10 cellular contexts compared by ENCODE assay signal in genomic region chr9:213901-214300, GRCh38. TPM values are rescaled to one million over a fixed set of nuclear protein-coding genes. Genes with fewer than 3 reads are reported as not detected.
DNase-seq lines count a peak whose midpoint lies in the region; FAIRE-seq and TF ChIP-seq lines count a peak whose summit lies in the region.
"Not testable (repeated sequence)": the region's sequence is repeated elsewhere in the genome, so short reads cannot be mapped to it uniquely, and the experiment has no call there.
"Had no signal": no experiment of that assay in that cellular context is flagged by ENCODE, and none has a peak within 500 bp of the region (broad histone marks: within the 10 kb centered on the region; RNA-seq: fewer than 3 reads in every experiment).

No MANE protein-coding gene starts in this region.

- H3K27ac ChIP-seq in BLaER1; SK-N-SH (ENCODE audit: low read depth in 2 of 2, low read length in 1 of 2); keratinocyte (ENCODE audit: control insufficient read depth, insufficient read depth, low read length); subcutaneous abdominal adipose tissue (ENCODE audit: low read depth, low read length): not testable (repeated sequence)
- peak overlapping the region; percentile 94 for H3K27ac ChIP-seq in HL-60 (replicated peaks)
- peak overlapping the region in 30 of 59 donors; percentile 15 to 85 (median 65) for H3K27ac ChIP-seq in dorsolateral prefrontal cortex

- H3K9ac ChIP-seq in BLaER1, SK-N-SH: not testable (repeated sequence)
- H3K9ac ChIP-seq in keratinocyte (ENCODE audit: control insufficient read depth, extremely low read depth, insufficient read depth, low read length) = peak overlapping the region; percentile 60
- H3K9ac ChIP-seq in subcutaneous abdominal adipose tissue (ENCODE audit: low read length in 5 of 5) = peak overlapping the region in 2 of 5 donors; percentile 53 to 73

- not testable (repeated sequence) for FAIRE-seq in keratinocyte (lab: Jason Lieb, UNC)

- H3K4me2 ChIP-seq in BLaER1 (peak overlapping the region; percentile 95; the same call in 1 of the 2 replicates), SK-N-SH (peak overlapping the region; percentile 52; the same call in 1 of the 2 replicates), keratinocyte (ENCODE audit: control insufficient read depth, extremely low read depth, insufficient read depth, low read depth, low read length) (peak overlapping the region; percentile 84)

- H3K79me2 ChIP-seq in SK-N-SH (ENCODE audit: insufficient read depth); keratinocyte (ENCODE audit: control insufficient read depth, insufficient read depth, low read length): not testable (repeated sequence)

- H3K9me3 Mint-ChIP-seq in activated T-helper 2 cell treated with anti-CD3 and anti-CD28 coated beads, Interferon-gamma antibody, Interleukin-2, Interleukin-4, amounts not matched to agents 10 μg/mL and 5 μg/mL and 100 μg/mL, durations not matched to agents 14 hours and 24 hours and 36 hours; nephron progenitor cell: not testable (repeated sequence)

- H3K36me3 ChIP-seq in BLaER1; SK-N-SH (replicated peaks in 1 of 2; ENCODE audit: control insufficient read depth in 1 of 2, insufficient read depth in 2 of 2, low read length in 1 of 2); keratinocyte (ENCODE audit: control insufficient read depth in 2 of 2, extremely low read depth in 1 of 2, insufficient read depth in 2 of 2, low read length in 2 of 2); subcutaneous abdominal adipose tissue (ENCODE audit: control insufficient read depth in 5 of 5, insufficient read depth in 5 of 5, low read length in 5 of 5): not testable (repeated sequence)

- not testable (repeated sequence) for DNase-seq in HL-60 (ENCODE audit: low read depth in 1 of 2, low spot score in 1 of 2); SK-N-SH; activated T-helper 2 cell treated with anti-CD3 and anti-CD28 coated beads, Interferon-gamma antibody, Interleukin-2, Interleukin-4, amounts not matched to agents 10 μg/mL and 5 μg/mL and 100 μg/mL, durations not matched to agents 14 hours and 24 hours and 36 hours (ENCODE audit: low spot score); dorsolateral prefrontal cortex; keratinocyte (ENCODE audit: low read depth, low spot score); nephron progenitor cell

- not testable (repeated sequence) for H3K9me2 ChIP-seq in SK-N-SH

- POLR2A ChIA-PET in SK-N-SH (lab: Yijun Ruan, JAX) = not testable (repeated sequence)

- TF ChIP-seq RAD21 in SK-N-SH (IDR thresholded peaks at IDR 0.05; ENCODE audit: low read length) = not testable (repeated sequence)

- H4K20me1 ChIP-seq in BLaER1; SK-N-SH (ENCODE audit: insufficient read depth); keratinocyte (ENCODE audit: control insufficient read depth, extremely low read depth, insufficient read depth, low read length): not testable (repeated sequence)

- not testable (repeated sequence) for H3K9me1 ChIP-seq in keratinocyte (ENCODE audit: control insufficient read depth, extremely low read depth, insufficient read depth, low read length)

- not testable (repeated sequence) for H2AFZ ChIP-seq in SK-N-SH (ENCODE audit: low read depth)
- peak overlapping the region; percentile 89 for H2AFZ ChIP-seq in keratinocyte (ENCODE audit: control insufficient read depth, low read length)

- H3K4me1 Mint-ChIP-seq in activated T-helper 2 cell treated with anti-CD3 and anti-CD28 coated beads, Interferon-gamma antibody, Interleukin-2, Interleukin-4, amounts not matched to agents 10 μg/mL and 5 μg/mL and 100 μg/mL, durations not matched to agents 14 hours and 24 hours and 36 hours (ENCODE audit: low read depth) = peaks cover 26% of the 10 kb centered on the region
- H3K4me1 Mint-ChIP-seq in nephron progenitor cell = not testable (repeated sequence)

- TF ChIP-seq EP300 in SK-N-SH (IDR thresholded peaks at IDR 0.05; ENCODE audit: borderline replicate concordance in 1 of 2, low read depth in 1 of 2, low read length in 1 of 2) = not testable (repeated sequence)

- CTCF ChIA-PET in SK-N-SH (lab: Yijun Ruan, JAX) = not testable (repeated sequence)

- dilution Hi-C loops in keratinocyte (cut with MboI; ENCODE audit: extremely low pct_ligation_motif_present, low sequenced_read_pairs) = not testable (repeated sequence)

- peaks cover 16% of the 10 kb centered on the region for H3K36me3 Mint-ChIP-seq in activated T-helper 2 cell treated with anti-CD3 and anti-CD28 coated beads, Interferon-gamma antibody, Interleukin-2, Interleukin-4, amounts not matched to agents 10 μg/mL and 5 μg/mL and 100 μg/mL, durations not matched to agents 14 hours and 24 hours and 36 hours (ENCODE audit: low read depth)
- H3K36me3 Mint-ChIP-seq in nephron progenitor cell (ENCODE audit: low read depth) = not testable (repeated sequence)

- peaks cover 17% of the 10 kb centered on the region for H3K27me3 Mint-ChIP-seq in activated T-helper 2 cell treated with anti-CD3 and anti-CD28 coated beads, Interferon-gamma antibody, Interleukin-2, Interleukin-4, amounts not matched to agents 10 μg/mL and 5 μg/mL and 100 μg/mL, durations not matched to agents 14 hours and 24 hours and 36 hours (ENCODE audit: low read depth)
- peaks cover 59% of the 10 kb centered on the region for H3K27me3 Mint-ChIP-seq in nephron progenitor cell (ENCODE audit: low read depth, poor library complexity)

- not testable (repeated sequence) for H3K9me3 ChIP-seq in BLaER1; SK-N-SH; keratinocyte (ENCODE audit: control insufficient read depth, low read depth, low read length); subcutaneous abdominal adipose tissue (ENCODE audit: control insufficient read depth in 5 of 5, low read length in 5 of 5)

- peak overlapping the region; percentile 71 for H3K4me3 Mint-ChIP-seq in activated T-helper 2 cell treated with anti-CD3 and anti-CD28 coated beads, Interferon-gamma antibody, Interleukin-2, Interleukin-4, amounts not matched to agents 10 μg/mL and 5 μg/mL and 100 μg/mL, durations not matched to agents 14 hours and 24 hours and 36 hours (ENCODE audit: low read depth)
- peak overlapping the region; percentile 68 for H3K4me3 Mint-ChIP-seq in nephron progenitor cell

- peaks cover 21% of the 10 kb centered on the region for H3K27me3 ChIP-seq in BLaER1
- not testable (repeated sequence) for H3K27me3 ChIP-seq in HL-60 (ENCODE audit: insufficient read depth, poor library complexity, severe bottlenecking); keratinocyte (ENCODE audit: control insufficient read depth, extremely low read depth, insufficient read depth, low read length); subcutaneous abdominal adipose tissue (ENCODE audit: control insufficient read depth in 5 of 5, insufficient read depth in 4 of 5, low read length in 5 of 5)
- peaks cover 33% of the 10 kb centered on the region for H3K27me3 ChIP-seq in SK-N-SH (ENCODE audit: insufficient read depth)
- peaks cover 0 to 60% (median 39%) of the 10 kb centered on the region in 45 donors for H3K27me3 ChIP-seq in dorsolateral prefrontal cortex

- H3F3A ChIP-seq in SK-N-SH (replicated peaks; ENCODE audit: insufficient read depth) = not testable (repeated sequence)

- H3K27ac Mint-ChIP-seq in activated T-helper 2 cell treated with anti-CD3 and anti-CD28 coated beads, Interferon-gamma antibody, Interleukin-2, Interleukin-4, amounts not matched to agents 10 μg/mL and 5 μg/mL and 100 μg/mL, durations not matched to agents 14 hours and 24 hours and 36 hours = peak overlapping the region; percentile 49
- not testable (repeated sequence) for H3K27ac Mint-ChIP-seq in nephron progenitor cell

- TF ChIP-seq CTCF in HL-60 (IDR thresholded peaks at IDR 0.05; ENCODE audit: insufficient read depth, low read length); SK-N-SH (IDR thresholded peaks at IDR 0.05); dorsolateral prefrontal cortex (IDR thresholded peaks at IDR 0.05 in 54 of 56, conservative IDR thresholded peaks at IDR 0.05 in 2 of 56; ENCODE audit: low read depth in 1 of 56, partially characterized antibody in 56 of 56); keratinocyte (optimal IDR thresholded peaks at IDR 0.05 in 1 of 3, IDR thresholded peaks at IDR 0.05 in 1 of 3, conservative IDR thresholded peaks at IDR 0.05 in 1 of 3; ENCODE audit: extremely low read depth in 1 of 3, insufficient read depth in 2 of 3, low read length in 3 of 3); nephron progenitor cell (IDR thresholded peaks at IDR 0.05): not testable (repeated sequence)

- H3K4me3 ChIP-seq in BLaER1 (peak overlapping the region; percentile 82; the same call in 1 of the 2 replicates), HL-60 (replicated peaks; ENCODE audit: insufficient read depth, low read length) (peak overlapping the region; percentile 48), dorsolateral prefrontal cortex (peak overlapping the region in 37 of 59 donors; percentile 5 to 64 (median 49)), keratinocyte (ENCODE audit: control insufficient read depth in 2 of 3, extremely low read depth in 1 of 3, insufficient read depth in 2 of 3, low read depth in 1 of 3, low read length in 3 of 3) (peak overlapping the region in 1 of 3 experiments; percentile 69), subcutaneous abdominal adipose tissue (ENCODE audit: low read depth in 1 of 5, low read length in 5 of 5) (peak overlapping the region; percentile 56 to 89 (median 78))
- not testable (repeated sequence) for H3K4me3 ChIP-seq in SK-N-SH (ENCODE audit: low read depth in 2 of 2, low read length in 1 of 2)

- intact Hi-C loops in activated T-helper 2 cell treated with anti-CD3 and anti-CD28 coated beads, Interferon-gamma antibody, Interleukin-2, Interleukin-4, amounts not matched to agents 10 μg/mL and 5 μg/mL and 100 μg/mL, durations not matched to agents 14 hours and 24 hours and 36 hours (cut with micrococcal nuclease); dorsolateral prefrontal cortex (cut with DNase I): not testable (repeated sequence)

- H3K4me1 ChIP-seq in BLaER1; SK-N-SH (ENCODE audit: control insufficient read depth in 1 of 2, insufficient read depth in 2 of 2, low read depth in 1 of 2, low read length in 1 of 2); keratinocyte (ENCODE audit: control insufficient read depth, extremely low read depth, insufficient read depth, low read length): not testable (repeated sequence)
- H3K4me1 ChIP-seq in subcutaneous abdominal adipose tissue (ENCODE audit: control insufficient read depth in 5 of 5, insufficient read depth in 5 of 5, low read length in 5 of 5) = peaks cover 0 to 55% (median 45%) of the 10 kb centered on the region in 5 donors

- WGBS in SK-N-SH (ENCODE audit: low lambda C conversion rate) = 52% methylated on average over 24 of the region's 24 CpGs

RNA-seq across cellular contexts. Expression of gene DOCK8, which starts 0.8 kb away (rescaled TPM):
- polyA plus RNA-seq in SK-N-SH (2012; rRNA removed) = not detected in 2 replicates
- 0.01 TPM in 1 of 2 replicates, not detected in the other for polyA plus RNA-seq in SK-N-SH (2012; cell fraction: cytosol; rRNA removed)
- polyA plus RNA-seq in SK-N-SH (2012; cell fraction: nucleus; rRNA removed) = not detected in 2 replicates
- 113 and 123 TPM in 2 replicates for total RNA-seq in activated T-helper 2 cell treated with anti-CD3 and anti-CD28 coated beads, Interferon-gamma antibody, Interleukin-2, Interleukin-4, amounts not matched to agents 10 μg/mL and 5 μg/mL and 100 μg/mL, durations not matched to agents 14 hours and 24 hours and 36 hours
- 10 to 100 TPM in 75 of 120 experiments, 1 to 10 TPM in 45; 3.6 to 30.9 (median 11.6) TPM for total RNA-seq in dorsolateral prefrontal cortex
- 1.5 to 1.8 TPM (median 1.7 TPM) in 3 replicates for polyA plus RNA-seq in keratinocyte
- polyA plus RNA-seq in keratinocyte (2011; ENCODE audit: low read depth) = 3.4 TPM
- 1.7 and 1.8 TPM in 2 replicates for polyA plus RNA-seq in keratinocyte (2011; cell fraction: cytosol; rRNA removed)
- 4.2 and 4.4 TPM in 2 replicates for polyA plus RNA-seq in keratinocyte (2011; cell fraction: nucleus; rRNA removed)
- polyA plus RNA-seq in keratinocyte (2012; ENCODE audit: low replicate concordance) = 0.58 and 1.7 TPM in 2 replicates
- 4.4 to 5.1 TPM (median 4.4 TPM) in 3 replicates for polyA minus RNA-seq in keratinocyte
- polyA minus RNA-seq in keratinocyte (2011; cell fraction: cytosol; rRNA and poly(A)+ RNA removed) = 2.9 TPM
- polyA minus RNA-seq in keratinocyte (2011; cell fraction: nucleus; rRNA and poly(A)+ RNA removed) = 8.2 and 10.5 TPM in 2 replicates
- total RNA-seq: LHCN-M2, osteocyte had no signal

RNA-seq across cellular contexts. Expression of gene ZNG1A, which starts 35.0 kb away (rescaled TPM):
- polyA plus RNA-seq in SK-N-SH (2012; rRNA removed) = 14.3 and 18.5 TPM in 2 replicates
- 23.5 and 35.5 TPM in 2 replicates for polyA plus RNA-seq in SK-N-SH (2012; cell fraction: cytosol; rRNA removed)
- 9.1 and 18.6 TPM in 2 replicates for polyA plus RNA-seq in SK-N-SH (2012; cell fraction: nucleus; rRNA removed)
- total RNA-seq in activated T-helper 2 cell treated with anti-CD3 and anti-CD28 coated beads, Interferon-gamma antibody, Interleukin-2, Interleukin-4, amounts not matched to agents 10 μg/mL and 5 μg/mL and 100 μg/mL, durations not matched to agents 14 hours and 24 hours and 36 hours = 28.9 and 32.7 TPM in 2 replicates
- 10 to 100 TPM; 17.7 to 44.3 (median 30.7) TPM for total RNA-seq in dorsolateral prefrontal cortex
- 27.4 to 50.0 TPM (median 32.8 TPM) in 3 replicates for polyA plus RNA-seq in keratinocyte
- 40.1 TPM for polyA plus RNA-seq in keratinocyte (2011; ENCODE audit: low read depth)
- polyA plus RNA-seq in keratinocyte (2011; cell fraction: cytosol; rRNA removed) = 19.8 and 30.1 TPM in 2 replicates
- polyA plus RNA-seq in keratinocyte (2011; cell fraction: nucleus; rRNA removed) = 23.4 and 37.2 TPM in 2 replicates
- 34.9 and 39.1 TPM in 2 replicates for polyA plus RNA-seq in keratinocyte (2012; ENCODE audit: low replicate concordance)
- 9.5 to 26.0 TPM (median 9.5 TPM) in 3 replicates for polyA minus RNA-seq in keratinocyte
- 21.5 TPM for polyA minus RNA-seq in keratinocyte (2011; cell fraction: cytosol; rRNA and poly(A)+ RNA removed)
- 19.7 and 33.8 TPM in 2 replicates for polyA minus RNA-seq in keratinocyte (2011; cell fraction: nucleus; rRNA and poly(A)+ RNA removed)
